ENCODE assay signal across 23 cellular contexts in the genomic region with DNA sequence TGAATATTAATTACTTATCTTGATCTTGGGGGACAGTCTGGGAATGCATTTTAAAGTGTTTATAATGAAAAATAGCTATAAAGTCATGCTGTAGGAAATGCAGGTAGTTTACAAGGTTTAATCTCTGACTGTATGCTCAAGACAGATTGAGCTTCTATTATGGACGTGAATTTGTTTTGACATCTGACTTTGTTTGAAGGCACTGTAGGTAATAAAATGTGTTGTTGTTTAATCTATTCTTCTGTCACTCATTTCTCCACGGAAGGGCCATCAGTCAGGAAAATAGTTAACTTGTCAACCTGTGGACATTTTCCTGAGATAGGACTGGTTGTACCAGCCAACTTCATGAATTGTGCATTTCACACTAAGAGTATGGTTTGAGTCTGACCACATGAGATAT.
"Had no signal": no experiment of that assay in that cellular context is flagged by ENCODE, and none has a peak within 500 bp of the region (broad histone marks: within the 10 kb centered on the region; RNA-seq: fewer than 3 reads in every experiment).

No MANE protein-coding gene starts in this region.

- DNase-seq: hypothalamus; immature natural killer cell; kidney; left ventricle myocardium inferior; mesendoderm; naive B cell; natural killer cell; nephron progenitor cell; ovary; right lobe of liver; stimulated activated CD4-positive, alpha-beta T cell treated with anti-CD3 and anti-CD28 coated beads, Interleukin-1b, Interleukin-23, amount 100 ng/mL, for 48 hours; stimulated activated CD4-positive, alpha-beta T cell treated with anti-CD3 and anti-CD28 coated beads, Interleukin-2, amount 100 ng/mL, for 48 hours; stimulated activated CD4-positive, alpha-beta T cell treated with anti-CD3 and anti-CD28 coated beads, Interleukin-4, amount 100 ng/mL, for 4 hours; stimulated activated CD8-positive, alpha-beta memory T cell treated with anti-CD3 and anti-CD28 coated beads, Interleukin-4, amount 100 ng/mL, for 48 hours; stimulated activated naive CD4-positive, alpha-beta T cell treated with Interleukin-2 at 50 U/mL for 16 hours; stimulated activated naive CD8-positive, alpha-beta T cell treated with anti-CD3 and anti-CD28 coated beads, Interleukin-15, amount 100 ng/mL, for 72 hours; substantia nigra; uterus had no signal

- H3K4me3 ChIP-seq: left ventricle myocardium inferior, lung, ovary, right atrium auricular region, right lobe of liver, smooth muscle cell, tibial nerve, uterus had no signal

- ATAC-seq: natural killer cell; right lobe of liver; stimulated activated memory B cell treated with anti-CD40 and anti-IgM and Interleukin-4, amounts not matched to agents 10 μg/mL and 1 μg/mL and 100 μg/mL, for 72 hours; stimulated activated naive CD8-positive, alpha-beta T cell treated with anti-CD3 and anti-CD28 coated beads, Interleukin-15, amount 100 ng/mL, for 72 hours had no signal

- H3K4me2 ChIP-seq: smooth muscle cell had no signal

- H3K36me3 ChIP-seq: left ventricle myocardium inferior, ovary, right atrium auricular region, right lobe of liver, tibial nerve, uterus had no signal

- H3K27me3 ChIP-seq: ovary, right atrium auricular region, right lobe of liver, tibial nerve, uterus had no signal

- H3K9me3 ChIP-seq: ovary, right atrium auricular region, right lobe of liver, tibial nerve, uterus had no signal

- H3K4me1 ChIP-seq: left ventricle myocardium inferior, right atrium auricular region, right lobe of liver, tibial nerve, uterus had no signal

- H3K27ac ChIP-seq: left ventricle myocardium inferior, ovary, right atrium auricular region, right lobe of liver, tibial nerve, uterus had no signal
